In the genomic region with DNA sequence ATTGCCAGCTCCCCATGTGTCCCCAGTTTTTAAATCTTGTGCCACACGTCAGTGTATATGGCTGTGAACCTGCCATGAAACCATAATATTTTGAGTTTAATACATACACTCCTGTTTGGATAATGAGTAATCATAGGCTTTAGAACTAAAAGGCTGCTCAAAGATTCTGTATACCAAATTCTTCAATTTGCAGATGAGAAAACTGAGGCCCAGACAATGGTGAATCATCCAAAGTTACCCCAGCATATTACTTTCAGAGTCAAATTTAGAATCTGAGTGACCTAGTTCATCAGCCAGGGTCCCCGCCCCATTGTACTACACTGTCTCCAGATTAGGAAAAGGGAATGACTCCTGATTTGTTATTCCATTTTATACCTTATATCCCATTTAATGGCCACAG, we compare ENCODE assay signal across 15 cellular contexts.
DNase-seq lines count a peak whose midpoint lies in the region; ATAC-seq, FAIRE-seq and TF ChIP-seq lines count a peak whose summit lies in the region.
"Had no signal": no experiment of that assay in that cellular context is flagged by ENCODE, and none has a peak within 500 bp of the region (broad histone marks: within the 10 kb centered on the region; RNA-seq: fewer than 3 reads in every experiment).

No MANE protein-coding gene starts in this region.

- POLR2A ChIA-PET in AG04450 (lab: Yijun Ruan, JAX), result interaction anchor here (0.7 kb wide), 1 partner anchor 196 kb away, joined by 4 read pairs; no protein-coding TSS in a partner anchor

- H3K4me2 ChIP-seq in keratinocyte (ENCODE audit: control insufficient read depth, extremely low read depth, insufficient read depth, low read depth, low read length) (no peak overlapping the region), skeletal muscle satellite cell (ENCODE audit: low read length) (peak overlapping the region; percentile 68)
- H3K4me2 ChIP-seq: GM23338 had no signal

- intact Hi-C loops in upper lobe of right lung (cut with DNase I), result no loop called here

- CTCF ChIA-PET in AG04450 (lab: Charles Lee), result no interaction called here

- H4K20me1 ChIP-seq in keratinocyte (ENCODE audit: control insufficient read depth, extremely low read depth, insufficient read depth, low read length), result no peaks in the 10 kb centered on the region

- ATAC-seq in upper lobe of right lung, result no peak
- ATAC-seq: GM23338 had no signal

- no peak for TF ChIP-seq CTCF in AG04450 (IDR thresholded peaks at IDR 0.05; ENCODE audit: low read depth, low read length)
- TF ChIP-seq CTCF in brain microvascular endothelial cell (IDR thresholded peaks at IDR 0.05; ENCODE audit: low read depth, low read length, missing control alignments), result no peak
- TF ChIP-seq CTCF in keratinocyte (optimal IDR thresholded peaks at IDR 0.05 in 1 of 3, IDR thresholded peaks at IDR 0.05 in 1 of 3, conservative IDR thresholded peaks at IDR 0.05 in 1 of 3; ENCODE audit: extremely low read depth in 1 of 3, insufficient read depth in 2 of 3, low read length in 3 of 3), result no peak
- no peak for TF ChIP-seq CTCF in upper lobe of right lung (IDR thresholded peaks at IDR 0.05)

- DNase-seq in AG04450 (ENCODE audit: low read depth, low spot score), result no peak
- peak; percentile 56 for DNase-seq in brain microvascular endothelial cell
- DNase-seq in keratinocyte (ENCODE audit: low read depth, low spot score), result no peak
- DNase-seq in COLO668 (lab: John Stamatoyannopoulos, UW; ENCODE audit: unreplicated experiment), result no peak
- no peak for DNase-seq in upper lobe of right lung
- no peak for DNase-seq in T1000 (lab: John Stamatoyannopoulos, UW)
- DNase-seq in nucleus accumbens (lab: John Stamatoyannopoulos, UW), result no peak
- DNase-seq: activated CD4-positive, alpha-beta T cell treated with anti-CD3 and anti-CD28 coated beads for 1 hour; activated naive CD4-positive, alpha-beta T cell treated with Interleukin-2 at 50 U/mL for 16 hours; CD4-positive, CD25-positive, alpha-beta regulatory T cell; NCI-H1694; SHP77 had no signal

- H3K27me3 ChIP-seq in AG04450 (ENCODE audit: control insufficient read depth, insufficient read depth, low read length) (no peaks in the 10 kb centered on the region), brain microvascular endothelial cell (replicated peaks) (no peaks in the 10 kb centered on the region), keratinocyte (ENCODE audit: control insufficient read depth, extremely low read depth, insufficient read depth, low read length) (no peaks in the 10 kb centered on the region), skeletal muscle satellite cell (ENCODE audit: control insufficient read depth, insufficient read depth, low read length) (no peaks in the 10 kb centered on the region), upper lobe of right lung (no peaks in the 10 kb centered on the region)

- H3K36me3 ChIP-seq in brain microvascular endothelial cell (replicated peaks), result no peaks in the 10 kb centered on the region
- no peaks in the 10 kb centered on the region for H3K36me3 ChIP-seq in keratinocyte (ENCODE audit: control insufficient read depth in 2 of 2, extremely low read depth in 1 of 2, insufficient read depth in 2 of 2, low read length in 2 of 2)
- no peaks in the 10 kb centered on the region for H3K36me3 ChIP-seq in skeletal muscle satellite cell (ENCODE audit: insufficient read depth, low read length)
- no peaks in the 10 kb centered on the region for H3K36me3 ChIP-seq in upper lobe of right lung

- dilution Hi-C loops in keratinocyte (cut with MboI; ENCODE audit: extremely low pct_ligation_motif_present, low sequenced_read_pairs), result no loop called here

- H3K9ac ChIP-seq in keratinocyte (ENCODE audit: control insufficient read depth, extremely low read depth, insufficient read depth, low read length) (no peak overlapping the region), skeletal muscle satellite cell (ENCODE audit: low read depth, low read length) (peak overlapping the region; percentile 61)

- FAIRE-seq in keratinocyte (lab: Jason Lieb, UNC), result peak; percentile 41
- FAIRE-seq: bronchial epithelial cell had no signal

- H3K9me3 ChIP-seq in AG04450 (ENCODE audit: control insufficient read depth, insufficient read depth, low read length) (peaks cover 3% of the 10 kb centered on the region; the same call in 1 of the 2 replicates), keratinocyte (ENCODE audit: control insufficient read depth, low read depth, low read length) (no peaks in the 10 kb centered on the region), skeletal muscle satellite cell (replicated peaks; ENCODE audit: low read length) (no peaks in the 10 kb centered on the region), upper lobe of right lung (no peaks in the 10 kb centered on the region)

- no peaks in the 10 kb centered on the region for H3K4me1 ChIP-seq in keratinocyte (ENCODE audit: control insufficient read depth, extremely low read depth, insufficient read depth, low read length)
- peaks cover 32% of the 10 kb centered on the region for H3K4me1 ChIP-seq in skeletal muscle satellite cell (ENCODE audit: control insufficient read depth, insufficient read depth, low read length)
- H3K4me1 ChIP-seq in upper lobe of right lung, result no peaks in the 10 kb centered on the region

- no peak overlapping the region for H2AFZ ChIP-seq in keratinocyte (ENCODE audit: control insufficient read depth, low read length)
- H2AFZ ChIP-seq: GM23338 had no signal

- H3K79me2 ChIP-seq in keratinocyte (ENCODE audit: control insufficient read depth, insufficient read depth, low read length), result no peaks in the 10 kb centered on the region

- H3K27ac ChIP-seq in AG04450 (ENCODE audit: low read depth, low read length) (peak overlapping the region; percentile 92), brain microvascular endothelial cell (peak overlapping the region; percentile 96), keratinocyte (ENCODE audit: control insufficient read depth, insufficient read depth, low read length) (no peak overlapping the region), upper lobe of right lung (no peak overlapping the region)

- no peaks in the 10 kb centered on the region for H3K9me1 ChIP-seq in keratinocyte (ENCODE audit: control insufficient read depth, extremely low read depth, insufficient read depth, low read length)

- no peak overlapping the region for H3K4me3 ChIP-seq in AG04450 (ENCODE audit: low read depth, low read length)
- H3K4me3 ChIP-seq in brain microvascular endothelial cell (ENCODE audit: low read depth, low read length), result no peak overlapping the region
- no peak overlapping the region for H3K4me3 ChIP-seq in keratinocyte (ENCODE audit: control insufficient read depth in 2 of 3, extremely low read depth in 1 of 3, insufficient read depth in 2 of 3, low read depth in 1 of 3, low read length in 3 of 3)
- peak overlapping the region; percentile 27 for H3K4me3 ChIP-seq in skeletal muscle satellite cell (ENCODE audit: low read length)
- no peak overlapping the region for H3K4me3 ChIP-seq in upper lobe of right lung
- H3K4me3 ChIP-seq: GM23338 had no signal

- in situ Hi-C loops in brain microvascular endothelial cell (cut with HindIII; ENCODE audit: low pct_ligation_motif_present, low sequenced_read_pairs), result no loop called here

Comparison
In these comparisons a context has a peak if more than half of its experiments do, and no peak if none do; other contexts are left out.
1. H3K27ac ChIP-seq: peak in AG04450 (single experiment) and brain microvascular endothelial cell (single experiment); none in keratinocyte (single experiment) and upper lobe of right lung (single experiment).